ENCODE assay signal across 1 cellular context in the genomic region with DNA sequence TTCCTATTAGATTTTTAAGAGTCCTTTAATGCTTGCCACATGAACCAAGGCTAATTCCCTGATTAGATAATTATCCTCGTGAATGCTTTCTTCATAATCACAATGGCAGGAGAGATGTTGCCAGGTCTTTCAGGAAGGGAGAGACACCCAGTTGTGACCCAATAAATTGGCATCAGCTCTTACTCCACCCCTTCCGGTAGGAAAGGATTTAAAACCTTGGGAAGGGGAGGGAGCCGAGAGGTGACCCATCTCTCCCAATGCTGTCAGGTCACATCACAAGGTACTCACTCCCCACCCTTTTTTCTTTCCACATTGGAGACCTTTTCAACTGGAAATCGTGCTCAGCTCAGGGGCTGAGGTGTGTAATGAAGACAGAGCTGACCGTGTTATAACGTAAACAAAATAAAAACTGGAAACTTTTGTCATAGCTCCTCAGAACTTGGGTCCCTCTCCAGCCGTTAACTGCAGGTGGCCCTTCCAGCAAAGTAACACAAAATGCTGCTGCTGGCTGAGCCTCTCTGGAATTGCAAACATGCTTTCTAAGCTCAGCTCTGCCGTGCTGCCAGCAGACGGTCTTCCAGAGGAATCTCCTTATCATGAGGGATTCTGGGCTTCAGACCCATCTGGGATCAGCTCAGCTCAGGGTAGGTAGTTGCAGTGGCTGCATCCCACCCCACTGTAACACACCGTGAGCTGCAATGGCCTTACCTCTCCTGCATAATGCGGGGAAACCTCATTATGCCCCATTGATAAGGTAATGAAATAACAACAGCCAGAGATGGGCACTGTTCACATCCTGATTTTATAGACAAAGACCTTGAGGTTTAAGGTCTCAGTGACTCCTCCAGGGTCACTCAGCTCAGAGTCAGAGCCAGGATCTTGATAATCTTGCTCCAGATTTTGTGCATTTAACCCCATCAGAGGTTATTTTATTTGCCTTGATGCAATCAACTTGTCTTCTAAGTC.
TF ChIP-seq lines count a peak whose summit lies in the region.

No MANE protein-coding gene starts in this region.

TF ChIP-seq in H1, 55 proteins besides CTCF, POLR2A, EP300 and RAD21:
- TF ChIP-seq SAP30 (IDR thresholded peaks at IDR 0.05; ENCODE audit: insufficient read depth, insufficient replicate concordance, low read length) (no peak), KDM4A (IDR thresholded peaks at IDR 0.05; ENCODE audit: low read depth, low read length, severe bottlenecking) (peak; percentile 25), USF2 (IDR thresholded peaks at IDR 0.05; ENCODE audit: low read length) (no peak), NRF1 (IDR thresholded peaks at IDR 0.05; ENCODE audit: low read depth, low read length) (no peak), MAFK (IDR thresholded peaks at IDR 0.05; ENCODE audit: low read depth, low read length) (no peak), RFX5 (IDR thresholded peaks at IDR 0.05; ENCODE audit: borderline replicate concordance, low read depth, low read length) (no peak), TEAD4 (IDR thresholded peaks at IDR 0.05; ENCODE audit: low read depth, low read length) (0 out of 2 replicates have a peak, but pooled peaks have one; percentile 21)
